Comparison of ENCODE assay signal across 1 cellular context in the genomic region with DNA sequence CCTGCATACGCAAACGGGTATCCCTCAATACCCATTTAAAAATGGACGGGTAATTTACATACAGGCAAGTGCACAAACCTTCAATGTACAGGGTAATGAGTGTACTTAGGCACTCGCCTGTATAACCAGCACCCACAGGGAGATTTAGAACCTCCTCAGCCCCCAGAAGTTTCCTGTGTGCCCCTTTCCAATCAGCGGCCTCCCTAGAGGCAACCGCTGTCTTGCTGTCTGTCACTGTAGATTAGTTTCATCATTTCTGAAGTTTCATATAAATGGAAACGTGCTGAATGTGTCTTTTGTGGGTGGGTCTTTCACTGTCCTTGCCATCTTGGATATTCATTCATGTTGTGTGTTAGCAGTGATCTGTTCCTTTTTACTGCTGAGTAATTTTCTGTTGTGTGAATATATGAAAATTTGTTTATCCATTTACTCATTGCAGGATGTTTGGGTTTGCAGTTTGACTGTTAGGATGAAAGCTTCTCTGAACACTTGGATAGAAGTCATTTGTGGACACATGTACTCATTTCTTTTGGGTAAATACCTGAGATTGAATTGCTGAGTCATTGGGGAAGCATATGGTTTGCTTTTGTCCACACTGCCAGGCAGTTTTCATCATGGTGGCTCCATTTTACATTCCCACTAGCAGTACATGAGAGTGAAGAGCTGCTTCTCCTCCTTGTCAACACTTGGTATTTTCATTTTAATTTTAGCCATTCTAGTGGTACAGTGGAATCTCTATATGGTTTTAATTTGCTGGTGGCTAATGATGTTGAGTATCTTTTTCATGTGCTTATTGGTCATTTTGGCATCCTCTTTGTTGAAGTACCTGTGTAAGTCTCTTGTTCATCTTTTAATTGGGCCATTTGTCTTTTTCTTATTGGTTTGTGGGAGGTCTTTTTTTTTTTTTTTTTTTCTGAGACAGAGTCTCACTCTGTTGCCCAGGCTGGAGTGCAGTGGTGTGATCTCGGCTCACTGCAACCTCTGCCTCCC.
TF ChIP-seq lines count a peak whose summit lies in the region.

No MANE protein-coding gene starts in this region.

TF ChIP-seq in H1, 55 proteins besides CTCF, POLR2A, EP300 and RAD21:
- TF ChIP-seq CTBP2 (IDR thresholded peaks at IDR 0.05; ENCODE audit: borderline replicate concordance, insufficient read depth, insufficient read length, low read length): no peak
- TF ChIP-seq BACH1 (IDR thresholded peaks at IDR 0.05; ENCODE audit: low read length): peak; percentile 27; the same call in 1 of the 2 replicates
- 0 out of 2 replicates have a peak, but pooled peaks have one; percentile 25 for TF ChIP-seq MAFK (IDR thresholded peaks at IDR 0.05; ENCODE audit: low read depth, low read length)
